ENCODE assay signal across 8 cellular contexts in genomic region chr2:118186110-118186857, GRCh38.
DNase-seq lines count a peak whose midpoint lies in the region; ATAC-seq lines count a peak whose summit lies in the region.

No MANE protein-coding gene starts in this region.

- DNase-seq in AG08395 (ENCODE audit: low spot score) (peak; percentile 94), NCI-H2196 treated with DMSO at 0.1 percent for 48 hours (lab: John Stamatoyannopoulos, UW; ENCODE audit: unreplicated experiment) (peak; percentile 89), cerebellum (ENCODE audit: low spot score) (peak; percentile 53), kidney tubule cell (ENCODE audit: low spot score) (peak; percentile 77)
- peak; percentile 60 to 65 for DNase-seq in stimulated activated CD4-positive, alpha-beta T cell treated with anti-CD3 and anti-CD28 coated beads, Interleukin-1b, Interleukin-23, amount 100 ng/mL, for 1 hour (ENCODE audit: low read depth in 2 of 2)

- peak; percentile 92 for ATAC-seq in GM18868 (IDR thresholded peaks at IDR 0.05; ENCODE audit: unreplicated experiment)
- peak; percentile 85 for ATAC-seq in HG03103 (IDR thresholded peaks at IDR 0.05; ENCODE audit: low read depth, unreplicated experiment)
- ATAC-seq in activated CD4-positive, CD25-positive, alpha-beta regulatory T cell treated with anti-CD3 and anti-CD28 coated beads, Interleukin-2, amount 50 U/mL, for 24 hours: peak; percentile 90 to 91

Comparison
In these comparisons a context has a peak if more than half of its experiments do, and no peak if none do; other contexts are left out.
1. Peak in every context shown above with its lines: DNase-seq and ATAC-seq.